ENCODE assay signal across 8 cellular contexts in genomic region chr3:125512135-125512920, GRCh38. TPM values are rescaled to one million over a fixed set of nuclear protein-coding genes. Genes with fewer than 3 reads are reported as not detected.
DNase-seq lines count a peak whose midpoint lies in the region; ATAC-seq lines count a peak whose summit lies in the region.

No MANE protein-coding gene starts in this region.

- peak; percentile 46 for ATAC-seq in HG03095 (IDR thresholded peaks at IDR 0.05; ENCODE audit: unreplicated experiment)
- ATAC-seq in GM21528 (IDR thresholded peaks at IDR 0.05; ENCODE audit: low FRiP score, unreplicated experiment), result no peak
- no peak for ATAC-seq in HG02642 (IDR thresholded peaks at IDR 0.05; ENCODE audit: poor library complexity, unreplicated experiment)

- peaks cover 9% of the 10 kb centered on the region for H3K9me3 Mint-ChIP-seq in activated CD4-positive, alpha-beta memory T cell treated with anti-CD3 and anti-CD28 coated beads, Interleukin-2, amount 10 ng/mL, durations not matched to agents 7 days and 5 days

- CTCF ChIA-PET in activated CD4-positive, alpha-beta memory T cell treated with anti-CD3 and anti-CD28 coated beads, Interleukin-2, amount 10 ng/mL, durations not matched to agents 7 days and 5 days (lab: Charles Lee), result no interaction called here

- peak overlapping the region; percentile 3 for H3K27ac Mint-ChIP-seq in activated CD4-positive, alpha-beta memory T cell treated with anti-CD3 and anti-CD28 coated beads, Interleukin-2, amount 10 ng/mL, durations not matched to agents 7 days and 5 days

- DNase-seq in EH (ENCODE audit: low read depth) (peak; percentile 42), left kidney (ENCODE audit: low read depth, low spot score) (peak; percentile 16), medulla oblongata (ENCODE audit: extremely low spot score) (no peak), pons (ENCODE audit: low spot score) (no peak)
- DNase-seq in activated CD4-positive, alpha-beta memory T cell treated with anti-CD3 and anti-CD28 coated beads, Interleukin-2, amount 10 ng/mL, durations not matched to agents 7 days and 5 days, result no peak

- POLR2A ChIA-PET in activated CD4-positive, alpha-beta memory T cell treated with anti-CD3 and anti-CD28 coated beads, Interleukin-2, amount 10 ng/mL, durations not matched to agents 7 days and 5 days (lab: Charles Lee), result interaction anchor here (0.9 to 2.3 kb wide), 2 partner anchors 7 to 12 kb away, joined by 3 to 10 read pairs; partner anchors contain the start of gene SNX4

- peaks cover 65% of the 10 kb centered on the region for H3K36me3 Mint-ChIP-seq in activated CD4-positive, alpha-beta memory T cell treated with anti-CD3 and anti-CD28 coated beads, Interleukin-2, amount 10 ng/mL, durations not matched to agents 7 days and 5 days (ENCODE audit: low read depth)

- no peak overlapping the region for H3K4me3 Mint-ChIP-seq in activated CD4-positive, alpha-beta memory T cell treated with anti-CD3 and anti-CD28 coated beads, Interleukin-2, amount 10 ng/mL, durations not matched to agents 7 days and 5 days

- no peaks in the 10 kb centered on the region for H3K27me3 Mint-ChIP-seq in activated CD4-positive, alpha-beta memory T cell treated with anti-CD3 and anti-CD28 coated beads, Interleukin-2, amount 10 ng/mL, durations not matched to agents 7 days and 5 days

- peaks cover 23% of the 10 kb centered on the region for H3K4me1 Mint-ChIP-seq in activated CD4-positive, alpha-beta memory T cell treated with anti-CD3 and anti-CD28 coated beads, Interleukin-2, amount 10 ng/mL, durations not matched to agents 7 days and 5 days

RNA-seq across cellular contexts. Expression of gene SNX4, which starts 7.7 kb away (rescaled TPM):
- total RNA-seq in activated CD4-positive, alpha-beta memory T cell treated with anti-CD3 and anti-CD28 coated beads, Interleukin-2, amount 10 ng/mL, durations not matched to agents 7 days and 5 days, result 10 to 100 TPM; 29.3 to 34.1 TPM

Comparison
In these comparisons a context has a peak if more than half of its experiments do, and no peak if none do; other contexts are left out.
1. DNase-seq: peak in EH (single experiment) and left kidney (single experiment); none in activated CD4-positive, alpha-beta memory T cell treated with anti-CD3 and anti-CD28 coated beads, Interleukin-2, amount 10 ng/mL, durations not matched to agents 7 days and 5 days (single experiment), medulla oblongata (single experiment) and pons (single experiment).